8 cellular contexts compared by ENCODE assay signal in genomic region chr6:43308990-43309477, GRCh38. TPM values are rescaled to one million over a fixed set of nuclear protein-coding genes. Genes with fewer than 3 reads are reported as not detected.
DNase-seq lines count a peak whose midpoint lies in the region; ATAC-seq and TF ChIP-seq lines count a peak whose summit lies in the region.

No MANE protein-coding gene starts in this region.

- DNase-seq in activated T-cell treated with anti-CD3 and anti-CD28 coated beads, Interleukin-2, amount 50 U/mL, for 72 hours: no peak
- no peak for DNase-seq in activated T-cell treated with anti-CD3 and anti-CD28 coated beads, Interleukin-2, amount 50 U/mL, for 48 hours
- DNase-seq in body of pancreas (no peak), memory B cell (ENCODE audit: low spot score in 2 of 2) (no peak), tibial artery (no peak), KG1 (lab: John Stamatoyannopoulos, UW) (no peak), NCI-H2107 (lab: John Stamatoyannopoulos, UW) (no peak), NCI-H128 (lab: John Stamatoyannopoulos, UW; ENCODE audit: unreplicated experiment) (no peak)

- peaks cover 8% of the 10 kb centered on the region for H3K27me3 Mint-ChIP-seq in activated T-cell treated with anti-CD3 and anti-CD28 coated beads, Interleukin-2, amount 50 U/mL, for 72 hours (ENCODE audit: low read depth)
- no peaks in the 10 kb centered on the region for H3K27me3 Mint-ChIP-seq in memory B cell

- peaks cover 13% of the 10 kb centered on the region for H3K4me1 Mint-ChIP-seq in activated T-cell treated with anti-CD3 and anti-CD28 coated beads, Interleukin-2, amount 50 U/mL, for 72 hours (ENCODE audit: low read depth)
- H3K4me1 Mint-ChIP-seq in memory B cell: peaks cover 26% of the 10 kb centered on the region

- H3K9me3 Mint-ChIP-seq in activated T-cell treated with anti-CD3 and anti-CD28 coated beads, Interleukin-2, amount 50 U/mL, for 72 hours: no peaks in the 10 kb centered on the region
- H3K9me3 Mint-ChIP-seq in memory B cell: no peaks in the 10 kb centered on the region

- no peak for TF ChIP-seq CTCF in body of pancreas (IDR thresholded peaks at IDR 0.05)
- TF ChIP-seq CTCF in tibial artery (IDR thresholded peaks at IDR 0.05): no peak

- no peak overlapping the region for H3K27ac Mint-ChIP-seq in activated T-cell treated with anti-CD3 and anti-CD28 coated beads, Interleukin-2, amount 50 U/mL, for 72 hours
- no peak overlapping the region for H3K27ac Mint-ChIP-seq in memory B cell

- intact Hi-C loops in body of pancreas (cut with DNase I): no loop called here
- intact Hi-C loops in tibial artery (cut with DNase I; ENCODE audit: low total_unique reads): no loop called here

- H3K4me3 Mint-ChIP-seq in activated T-cell treated with anti-CD3 and anti-CD28 coated beads, Interleukin-2, amount 50 U/mL, for 72 hours: peak overlapping the region; percentile 84 to 87
- H3K4me3 Mint-ChIP-seq in memory B cell: peak overlapping the region; percentile 84

- H3K27me3 ChIP-seq in body of pancreas: no peaks in the 10 kb centered on the region
- H3K27me3 ChIP-seq in tibial artery: peaks cover 0 to 33% of the 10 kb centered on the region in 2 donors

- H3K4me3 ChIP-seq in body of pancreas (no peak overlapping the region), tibial artery (peak overlapping the region; percentile 36 to 42)

- H3K27ac ChIP-seq in body of pancreas (peak overlapping the region in 1 of 4 donors; percentile 24), tibial artery (no peak overlapping the region)

- no peaks in the 10 kb centered on the region for H3K36me3 ChIP-seq in body of pancreas (replicated peaks in 1 of 2; ENCODE audit: insufficient read depth in 1 of 2, low read depth in 2 of 2)
- no peaks in the 10 kb centered on the region for H3K36me3 ChIP-seq in tibial artery

- no peak for ATAC-seq in activated T-cell treated with anti-CD3 and anti-CD28 coated beads, Interleukin-2, amount 50 U/mL, for 72 hours (replicated peaks in 1 of 2)
- ATAC-seq in body of pancreas: peak; percentile 8
- ATAC-seq in memory B cell (ENCODE audit: low read depth): no peak

- no peaks in the 10 kb centered on the region for H3K36me3 Mint-ChIP-seq in activated T-cell treated with anti-CD3 and anti-CD28 coated beads, Interleukin-2, amount 50 U/mL, for 72 hours (ENCODE audit: insufficient read depth in 2 of 2)
- no peaks in the 10 kb centered on the region for H3K36me3 Mint-ChIP-seq in memory B cell

- H3K4me1 ChIP-seq in body of pancreas: peaks cover 14% of the 10 kb centered on the region
- peaks cover 0 to 13% (median 7%) of the 10 kb centered on the region in 4 donors for H3K4me1 ChIP-seq in tibial artery

- 34 to 35% methylated on average over 9 of the region's 9 CpGs for WGBS in body of pancreas, 2 donors

- no peak for TF ChIP-seq POLR2A in body of pancreas (IDR thresholded peaks at IDR 0.05)

- H3K9me3 ChIP-seq in body of pancreas (no peaks in the 10 kb centered on the region), tibial artery (no peaks in the 10 kb centered on the region)

RNA-seq across cellular contexts. Expression of gene CRIP3, which starts 0.4 kb away (rescaled TPM):
- total RNA-seq in activated T-cell treated with anti-CD3 and anti-CD28 coated beads, Interleukin-2, amount 50 U/mL, for 72 hours: under 1 TPM; 0.82 to 0.90 TPM
- not detected for total RNA-seq in body of pancreas

RNA-seq across cellular contexts. Expression of gene SLC22A7, which starts 11.0 kb away (rescaled TPM):
- not detected for total RNA-seq in activated T-cell treated with anti-CD3 and anti-CD28 coated beads, Interleukin-2, amount 50 U/mL, for 72 hours
- not detected for total RNA-seq in body of pancreas

Comparison
In these comparisons a context has a peak if more than half of its experiments do, and no peak if none do; other contexts are left out.
1. H3K4me3 ChIP-seq: peak in tibial artery (2 of 2); none in body of pancreas (0 of 2).